Comparison of ENCODE assay signal across 25 cellular contexts in the genomic region with DNA sequence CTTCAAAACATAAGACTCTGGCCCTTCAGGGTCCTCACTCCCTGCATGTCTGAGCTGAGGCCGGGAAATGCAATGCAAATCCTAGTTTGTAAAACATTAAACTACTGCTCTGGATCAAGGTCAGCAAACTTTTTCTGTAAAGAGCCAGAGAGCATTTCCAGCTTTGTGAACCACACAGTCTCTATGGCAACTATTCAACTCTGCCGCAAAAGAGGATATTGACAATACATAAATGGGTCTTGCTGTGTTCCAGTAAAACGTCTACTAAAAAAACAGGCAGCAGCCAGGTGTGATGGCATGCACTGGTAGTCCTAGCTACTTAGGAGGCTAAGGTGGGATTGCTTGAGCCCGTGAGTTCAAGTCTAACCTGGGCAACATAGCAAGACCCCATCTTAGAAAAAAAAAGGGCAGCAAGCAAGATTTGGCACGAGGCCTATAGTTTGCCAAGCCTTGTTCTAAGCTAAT. TPM values are rescaled to one million over a fixed set of nuclear protein-coding genes. Genes with fewer than 3 reads are reported as not detected.
A peak's percentile ranks its signal among the peaks of the same experiment; 100 is the strongest.
DNase-seq lines count a peak whose midpoint lies in the region; ATAC-seq and TF ChIP-seq lines count a peak whose summit lies in the region.
"Had no signal": no experiment of that assay in that cellular context is flagged by ENCODE, and none has a peak within 500 bp of the region (broad histone marks: within the 10 kb centered on the region; RNA-seq: fewer than 3 reads in every experiment).

No MANE protein-coding gene starts in this region.

- no peak overlapping the region for H3K4me3 Mint-ChIP-seq in T-helper 1 cell treated with Interleukin-12 subunit alpha and Interleukin-12 subunit beta and Interleukin-4 antibody, amounts not matched to agents 30 μg/mL and 1 μg/mL, for 36 hours
- peak overlapping the region; percentile 34 for H3K4me3 Mint-ChIP-seq in natural killer cell treated with Interleukin-12 subunit alpha and Interleukin-12 subunit beta and Interleukin-15 and Interleukin-18, amount 100 ng/mL, for 72 hours

- H3K4me2 ChIP-seq in MM.1S (ENCODE audit: low read depth, low read length) (no peak overlapping the region), hepatocyte (no peak overlapping the region)

- H3K79me2 ChIP-seq in MM.1S (ENCODE audit: low read length) (peaks cover 66% of the 10 kb centered on the region), hepatocyte (peaks cover 48% of the 10 kb centered on the region)

- WGBS in hepatocyte (ENCODE audit: low lambda C conversion rate, missing lambda C conversion rate) = 83% methylated on average over 5 of the region's 5 CpGs

- no peaks in the 10 kb centered on the region for H4K20me1 ChIP-seq in MM.1S (ENCODE audit: insufficient read depth, low read length)
- H4K20me1 ChIP-seq in hepatocyte (ENCODE audit: insufficient read depth, poor library complexity, severe bottlenecking) = peaks cover 14% of the 10 kb centered on the region

- H3K4me3 ChIP-seq in MM.1S (ENCODE audit: low read length) (no peak overlapping the region), hepatocyte (no peak overlapping the region)
- H3K4me3 ChIP-seq: SJCRH30, upper lobe of right lung had no signal

- peaks cover 14% of the 10 kb centered on the region for H3F3A ChIP-seq in MM.1S (ENCODE audit: insufficient read depth, low read length)

- H3K27ac ChIP-seq in MM.1S (ENCODE audit: low read length) = peak overlapping the region; percentile 21; the same call in 1 of the 2 replicates
- peak overlapping the region; percentile 53 for H3K27ac ChIP-seq in hepatocyte
- H3K27ac ChIP-seq: 22Rv1, neutrophil, SJCRH30, upper lobe of right lung, WERI-Rb-1 had no signal

- H3K9me2 ChIP-seq in MM.1S (replicated peaks; ENCODE audit: insufficient read depth, low read length) (no peaks in the 10 kb centered on the region), hepatocyte (replicated peaks; ENCODE audit: insufficient read depth) (no peaks in the 10 kb centered on the region)

- peak overlapping the region; percentile 65 for H3K27ac Mint-ChIP-seq in T-helper 1 cell treated with Interleukin-12 subunit alpha and Interleukin-12 subunit beta and Interleukin-4 antibody, amounts not matched to agents 30 μg/mL and 1 μg/mL, for 36 hours
- H3K27ac Mint-ChIP-seq in natural killer cell treated with Interleukin-12 subunit alpha and Interleukin-12 subunit beta and Interleukin-15 and Interleukin-18, amount 100 ng/mL, for 72 hours = peak overlapping the region; percentile 32 to 55

- no peaks in the 10 kb centered on the region for H3K9me3 ChIP-seq in MM.1S (replicated peaks; ENCODE audit: insufficient read depth, low read length)
- no peaks in the 10 kb centered on the region for H3K9me3 ChIP-seq in hepatocyte (ENCODE audit: low read depth)
- H3K9me3 ChIP-seq: neutrophil, SJCRH30, upper lobe of right lung had no signal

- no peak for TF ChIP-seq CTCF in MM.1S (IDR thresholded peaks at IDR 0.05; ENCODE audit: low read length)
- TF ChIP-seq CTCF in hepatocyte (IDR thresholded peaks at IDR 0.05; ENCODE audit: poor library complexity) = no peak

- no peaks in the 10 kb centered on the region for H3K9me3 Mint-ChIP-seq in T-helper 1 cell treated with Interleukin-12 subunit alpha and Interleukin-12 subunit beta and Interleukin-4 antibody, amounts not matched to agents 30 μg/mL and 1 μg/mL, for 36 hours
- H3K9me3 Mint-ChIP-seq in natural killer cell treated with Interleukin-12 subunit alpha and Interleukin-12 subunit beta and Interleukin-15 and Interleukin-18, amount 100 ng/mL, for 72 hours = no peaks in the 10 kb centered on the region

- no peaks in the 10 kb centered on the region for H3K27me3 ChIP-seq in MM.1S (replicated peaks; ENCODE audit: insufficient read depth, low read length)
- H3K27me3 ChIP-seq in hepatocyte = no peaks in the 10 kb centered on the region
- H3K27me3 ChIP-seq: neutrophil, SJCRH30, upper lobe of right lung had no signal

- H3K4me1 Mint-ChIP-seq in T-helper 1 cell treated with Interleukin-12 subunit alpha and Interleukin-12 subunit beta and Interleukin-4 antibody, amounts not matched to agents 30 μg/mL and 1 μg/mL, for 36 hours (ENCODE audit: low read depth) = peaks cover 56% of the 10 kb centered on the region
- H3K4me1 Mint-ChIP-seq in natural killer cell treated with Interleukin-12 subunit alpha and Interleukin-12 subunit beta and Interleukin-15 and Interleukin-18, amount 100 ng/mL, for 72 hours (ENCODE audit: low read depth in 2 of 2) = peaks cover 51 to 54% of the 10 kb centered on the region in 2 donors

- H3K9ac ChIP-seq in MM.1S (ENCODE audit: low read length) = no peak overlapping the region

- H3K4me1 ChIP-seq in MM.1S (ENCODE audit: low read length) (peaks cover 29% of the 10 kb centered on the region), hepatocyte (ENCODE audit: insufficient read depth) (peaks cover 6% of the 10 kb centered on the region)
- H3K4me1 ChIP-seq: SJCRH30 had no signal

- no peaks in the 10 kb centered on the region for H3K27me3 Mint-ChIP-seq in T-helper 1 cell treated with Interleukin-12 subunit alpha and Interleukin-12 subunit beta and Interleukin-4 antibody, amounts not matched to agents 30 μg/mL and 1 μg/mL, for 36 hours (ENCODE audit: low read depth)
- H3K27me3 Mint-ChIP-seq in natural killer cell treated with Interleukin-12 subunit alpha and Interleukin-12 subunit beta and Interleukin-15 and Interleukin-18, amount 100 ng/mL, for 72 hours = no peaks in the 10 kb centered on the region

- H2AFZ ChIP-seq in MM.1S (ENCODE audit: low read length) (no peak overlapping the region), hepatocyte (no peak overlapping the region)

- H3K36me3 ChIP-seq in MM.1S (replicated peaks; ENCODE audit: insufficient read depth, low read length) = no peaks in the 10 kb centered on the region; the same call in 1 of the 2 replicates
- H3K36me3 ChIP-seq in hepatocyte (replicated peaks; ENCODE audit: insufficient read depth, low read depth) = peaks cover 7% of the 10 kb centered on the region

- DNase-seq in T-helper 1 cell (no peak), MM.1S (no peak), hepatocyte (ENCODE audit: low spot score) (peak; percentile 43), NCI-H1092 treated with DMSO at 0.1 percent for 48 hours (lab: John Stamatoyannopoulos, UW) (no peak), NCI-H748 treated with DMSO at 0.1 percent for 48 hours (lab: John Stamatoyannopoulos, UW) (no peak)
- no peak for DNase-seq in natural killer cell treated with Interleukin-12 subunit alpha and Interleukin-12 subunit beta and Interleukin-15 and Interleukin-18, amount 100 ng/mL, for 72 hours (ENCODE audit: low spot score)
- DNase-seq: activated gamma-delta T cell treated with Interleukin-2 at 50 U/mL for 16 hours; AML-193; Calu3; central memory CD4-positive, alpha-beta T cell; HCEC 1CT; midbrain; NCI-H1092; NCI-H2081; NCI-H446 treated with DMSO at 0.1 percent for 48 hours; NK-92 treated with Interleukin-12 subunit alpha and Interleukin-12 subunit beta, amount 100 ng/mL, for 24 hours; SJCRH30; stimulated activated CD4-positive, alpha-beta T cell treated with anti-CD3 and anti-CD28 coated beads, Interleukin-4, amount 100 ng/mL, for 4 hours; upper lobe of right lung; WERI-Rb-1 had no signal

- peaks cover 79% of the 10 kb centered on the region for H3K36me3 Mint-ChIP-seq in T-helper 1 cell treated with Interleukin-12 subunit alpha and Interleukin-12 subunit beta and Interleukin-4 antibody, amounts not matched to agents 30 μg/mL and 1 μg/mL, for 36 hours (ENCODE audit: low read depth)
- H3K36me3 Mint-ChIP-seq in natural killer cell treated with Interleukin-12 subunit alpha and Interleukin-12 subunit beta and Interleukin-15 and Interleukin-18, amount 100 ng/mL, for 72 hours = peaks cover 41% of the 10 kb centered on the region

- ATAC-seq in natural killer cell treated with Interleukin-12 subunit alpha and Interleukin-12 subunit beta and Interleukin-15 and Interleukin-18, amount 100 ng/mL, for 72 hours = no peak
- no peak for ATAC-seq in HG02588 (IDR thresholded peaks at IDR 0.05; ENCODE audit: unreplicated experiment)
- ATAC-seq: Panc1, upper lobe of right lung had no signal

RNA-seq across cellular contexts. Expression of gene DDX24, which starts 22.3 kb away (rescaled TPM):
- 127 and 134 TPM in 2 replicates for total RNA-seq in hepatocyte
- polyA plus RNA-seq in hepatocyte = 125 and 145 TPM in 2 replicates
- 100 to 1,000 TPM; 168 to 241 TPM for total RNA-seq in natural killer cell treated with Interleukin-12 subunit alpha and Interleukin-12 subunit beta and Interleukin-15 and Interleukin-18, amount 100 ng/mL, for 72 hours

RNA-seq across cellular contexts. Expression of gene IFI27L1, which starts 22.4 kb away (rescaled TPM):
- 16.7 and 18.9 TPM in 2 replicates for total RNA-seq in hepatocyte
- polyA plus RNA-seq in hepatocyte = 29.4 and 32.1 TPM in 2 replicates
- total RNA-seq in natural killer cell treated with Interleukin-12 subunit alpha and Interleukin-12 subunit beta and Interleukin-15 and Interleukin-18, amount 100 ng/mL, for 72 hours = 10 to 100 TPM; 22.9 to 23.0 TPM

RNA-seq across cellular contexts. Expression of gene OTUB2, which starts 32.6 kb away (rescaled TPM):
- 2.1 and 2.7 TPM in 2 replicates for total RNA-seq in hepatocyte
- polyA plus RNA-seq in hepatocyte = 1.5 and 2.8 TPM in 2 replicates
- total RNA-seq in natural killer cell treated with Interleukin-12 subunit alpha and Interleukin-12 subunit beta and Interleukin-15 and Interleukin-18, amount 100 ng/mL, for 72 hours = under 1 TPM; 0.14 to 0.22 TPM

RNA-seq across cellular contexts. Expression of gene IFI27, which starts 51.8 kb away (rescaled TPM):
- total RNA-seq in hepatocyte = 1.1 and 1.8 TPM in 2 replicates
- 6.7 and 7.3 TPM in 2 replicates for polyA plus RNA-seq in hepatocyte
- 1 to 10 TPM; 1.5 to 1.7 TPM for total RNA-seq in natural killer cell treated with Interleukin-12 subunit alpha and Interleukin-12 subunit beta and Interleukin-15 and Interleukin-18, amount 100 ng/mL, for 72 hours
